Comparison of ENCODE assay signal across 9 cellular contexts in genomic region chr22:29479417-29480261, GRCh38. TPM values are rescaled to one million over a fixed set of nuclear protein-coding genes. Genes with fewer than 3 reads are reported as not detected.
DNase-seq lines count a peak whose midpoint lies in the region; FAIRE-seq and TF ChIP-seq lines count a peak whose summit lies in the region.
"Had no signal": no experiment of that assay in that cellular context is flagged by ENCODE, and none has a peak within 500 bp of the region (broad histone marks: within the 10 kb centered on the region; RNA-seq: fewer than 3 reads in every experiment).

A gene with protein sequence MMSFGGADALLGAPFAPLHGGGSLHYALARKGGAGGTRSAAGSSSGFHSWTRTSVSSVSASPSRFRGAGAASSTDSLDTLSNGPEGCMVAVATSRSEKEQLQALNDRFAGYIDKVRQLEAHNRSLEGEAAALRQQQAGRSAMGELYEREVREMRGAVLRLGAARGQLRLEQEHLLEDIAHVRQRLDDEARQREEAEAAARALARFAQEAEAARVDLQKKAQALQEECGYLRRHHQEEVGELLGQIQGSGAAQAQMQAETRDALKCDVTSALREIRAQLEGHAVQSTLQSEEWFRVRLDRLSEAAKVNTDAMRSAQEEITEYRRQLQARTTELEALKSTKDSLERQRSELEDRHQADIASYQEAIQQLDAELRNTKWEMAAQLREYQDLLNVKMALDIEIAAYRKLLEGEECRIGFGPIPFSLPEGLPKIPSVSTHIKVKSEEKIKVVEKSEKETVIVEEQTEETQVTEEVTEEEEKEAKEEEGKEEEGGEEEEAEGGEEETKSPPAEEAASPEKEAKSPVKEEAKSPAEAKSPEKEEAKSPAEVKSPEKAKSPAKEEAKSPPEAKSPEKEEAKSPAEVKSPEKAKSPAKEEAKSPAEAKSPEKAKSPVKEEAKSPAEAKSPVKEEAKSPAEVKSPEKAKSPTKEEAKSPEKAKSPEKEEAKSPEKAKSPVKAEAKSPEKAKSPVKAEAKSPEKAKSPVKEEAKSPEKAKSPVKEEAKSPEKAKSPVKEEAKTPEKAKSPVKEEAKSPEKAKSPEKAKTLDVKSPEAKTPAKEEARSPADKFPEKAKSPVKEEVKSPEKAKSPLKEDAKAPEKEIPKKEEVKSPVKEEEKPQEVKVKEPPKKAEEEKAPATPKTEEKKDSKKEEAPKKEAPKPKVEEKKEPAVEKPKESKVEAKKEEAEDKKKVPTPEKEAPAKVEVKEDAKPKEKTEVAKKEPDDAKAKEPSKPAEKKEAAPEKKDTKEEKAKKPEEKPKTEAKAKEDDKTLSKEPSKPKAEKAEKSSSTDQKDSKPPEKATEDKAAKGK (plus strand): TSS chr22:29480218. CDS start chr22:29480263, 45 bp downstream.

- DNase-seq in activated CD4-positive, alpha-beta T cell treated with anti-CD3 and anti-CD28 coated beads, Interleukin-2, amount 10 ng/mL, durations not matched to agents 7 days and 5 days, result no peak
- no peak for DNase-seq in activated CD4-positive, alpha-beta T cell treated with anti-CD3 and anti-CD28 coated beads, Interleukin-2, amount 50 U/mL, for 1 hour
- DNase-seq in SHP77 treated with DMSO at 0.1 percent for 48 hours (lab: John Stamatoyannopoulos, UW) (peak; percentile 5), iPS DF 6.9 (ENCODE audit: low read depth, low spot score) (no peak), stomach (no peak), kidney (no peak), SW 1271 (lab: John Stamatoyannopoulos, UW) (no peak), kidney glomerular epithelial cell (lab: John Stamatoyannopoulos, UW) (no peak)
- DNase-seq: HFFc6 had no signal

- POLR2A ChIA-PET in activated CD4-positive, alpha-beta T cell treated with anti-CD3 and anti-CD28 coated beads, Interleukin-2, amount 10 ng/mL, durations not matched to agents 7 days and 5 days (lab: Charles Lee), result interaction anchor here (0.7 kb wide), 1 partner anchor 77 kb away, joined by 4 read pairs; no protein-coding TSS in a partner anchor

- TF ChIP-seq CTCF in stomach (IDR thresholded peaks at IDR 0.05) (no peak), kidney (IDR thresholded peaks at IDR 0.05; ENCODE audit: borderline replicate concordance, extremely low read depth, insufficient read depth) (no peak)

- WGBS in iPS DF 6.9 (ENCODE audit: insufficient coverage, insufficient read length), result no CpG with 5 or more reads among the region's 48 CpGs
- WGBS in stomach, 5 donors, result 7 to 13% (median 8%) methylated on average over 24 to 48 of the region's 48 CpGs

- peaks cover 28% of the 10 kb centered on the region for H3K27me3 ChIP-seq in iPS DF 6.9 (ENCODE audit: control insufficient read depth, insufficient read depth, low read length)
- H3K27me3 ChIP-seq in stomach, result peaks cover 25 to 88% (median 56%) of the 10 kb centered on the region in 3 donors

- H3K9me3 ChIP-seq in iPS DF 6.9 (ENCODE audit: control insufficient read depth, insufficient read depth, low read length) (no peaks in the 10 kb centered on the region), stomach (no peaks in the 10 kb centered on the region), kidney (ENCODE audit: control insufficient read depth in 1 of 2, low read length in 2 of 2) (no peaks in the 10 kb centered on the region)

- intact Hi-C loops in stomach (cut with DNase I; ENCODE audit: low total_unique reads) (no loop called here), kidney (cut with DNase I) (no loop called here)

- no peak for TF ChIP-seq POLR2A in stomach (IDR thresholded peaks at IDR 0.05)

- peaks cover 6% of the 10 kb centered on the region for H3K36me3 Mint-ChIP-seq in activated CD4-positive, alpha-beta T cell treated with anti-CD3 and anti-CD28 coated beads, Interleukin-2, amount 10 ng/mL, durations not matched to agents 7 days and 5 days (ENCODE audit: low read depth)

- peaks cover 13% of the 10 kb centered on the region for H3K4me1 Mint-ChIP-seq in activated CD4-positive, alpha-beta T cell treated with anti-CD3 and anti-CD28 coated beads, Interleukin-2, amount 10 ng/mL, durations not matched to agents 7 days and 5 days

- no peak within 1 kb of the TSS for H3K9ac ChIP-seq in kidney (ENCODE audit: low read length in 2 of 2)

- no peak for TF ChIP-seq EP300 in stomach (IDR thresholded peaks at IDR 0.05)

- no peaks in the 10 kb centered on the region for H3K9me3 Mint-ChIP-seq in activated CD4-positive, alpha-beta T cell treated with anti-CD3 and anti-CD28 coated beads, Interleukin-2, amount 10 ng/mL, durations not matched to agents 7 days and 5 days

- H3K27ac Mint-ChIP-seq in activated CD4-positive, alpha-beta T cell treated with anti-CD3 and anti-CD28 coated beads, Interleukin-2, amount 10 ng/mL, durations not matched to agents 7 days and 5 days, result no peak within 1 kb of the TSS
- H3K27ac Mint-ChIP-seq: HFFc6 had no signal

- peak within 1 kb of the TSS; percentile 35 for H3K4me3 Mint-ChIP-seq in activated CD4-positive, alpha-beta T cell treated with anti-CD3 and anti-CD28 coated beads, Interleukin-2, amount 10 ng/mL, durations not matched to agents 7 days and 5 days
- H3K4me3 Mint-ChIP-seq: HFFc6 had no signal

- FAIRE-seq in kidney (lab: Jason Lieb, UNC), result no peak

- H3K36me3 ChIP-seq in iPS DF 6.9 (ENCODE audit: control insufficient read depth, insufficient read depth, low read length), result peaks cover 4% of the 10 kb centered on the region; the same call in 1 of the 2 replicates
- H3K36me3 ChIP-seq in stomach, result no peaks in the 10 kb centered on the region
- no peaks in the 10 kb centered on the region for H3K36me3 ChIP-seq in kidney (ENCODE audit: control insufficient read depth in 1 of 2, insufficient read depth in 2 of 2, low read length in 2 of 2)

- H3K27me3 Mint-ChIP-seq in activated CD4-positive, alpha-beta T cell treated with anti-CD3 and anti-CD28 coated beads, Interleukin-2, amount 10 ng/mL, durations not matched to agents 7 days and 5 days, result peaks cover 51% of the 10 kb centered on the region

- H3K4me1 ChIP-seq in iPS DF 6.9 (ENCODE audit: control insufficient read depth, insufficient read depth, low read length) (peaks cover 12% of the 10 kb centered on the region), stomach (peaks cover 12 to 33% (median 20%) of the 10 kb centered on the region in 4 donors), kidney (ENCODE audit: control insufficient read depth in 1 of 2, insufficient read depth in 1 of 2, low read depth in 1 of 2, low read length in 2 of 2) (peaks cover 0 to 12% of the 10 kb centered on the region in 2 donors)

- peak within 1 kb of the TSS; percentile 32; the same call in 1 of the 2 replicates for H3K4me3 ChIP-seq in iPS DF 6.9 (ENCODE audit: low read length)
- peak within 1 kb of the TSS; percentile 7 to 37 (median 24) for H3K4me3 ChIP-seq in stomach
- peak within 1 kb of the TSS in 1 of 2 donors; percentile 5 for H3K4me3 ChIP-seq in kidney (ENCODE audit: low read length in 2 of 2)

- H3K27ac ChIP-seq in iPS DF 6.9 (ENCODE audit: low read length), result no peak within 1 kb of the TSS
- H3K27ac ChIP-seq in stomach, result no peak within 1 kb of the TSS
- H3K27ac ChIP-seq in kidney (ENCODE audit: low read depth in 2 of 2, low read length in 2 of 2), result no peak within 1 kb of the TSS

- CTCF ChIA-PET in activated CD4-positive, alpha-beta T cell treated with anti-CD3 and anti-CD28 coated beads, Interleukin-2, amount 10 ng/mL, durations not matched to agents 7 days and 5 days (lab: Charles Lee), result interaction anchor here (1.8 kb wide), 1 partner anchor 9 kb away, joined by 5 read pairs; no protein-coding TSS in a partner anchor

RNA-seq across cellular contexts. Expression of the gene that starts here (rescaled TPM):
- total RNA-seq in activated CD4-positive, alpha-beta T cell treated with anti-CD3 and anti-CD28 coated beads, Interleukin-2, amount 10 ng/mL, durations not matched to agents 7 days and 5 days, result under 1 TPM; 0.87 to 0.89 TPM
- total RNA-seq in stomach (1 to 10 TPM in 1 of 5 donors, under 1 TPM in 2, not detected in 2; 0.14 to 2.7 (median 0.92) TPM), kidney (0.60 TPM)
- polyA plus RNA-seq in stomach (under 1 TPM in 2 of 3 donors, not detected in 1; 0.25 to 0.43 TPM), kidney (ENCODE audit: insufficient read depth, low read depth, low replicate concordance) (1.7 TPM)
- total RNA-seq: HFFc6 had no signal
